23 cellular contexts compared by ENCODE assay signal in the genomic region with DNA sequence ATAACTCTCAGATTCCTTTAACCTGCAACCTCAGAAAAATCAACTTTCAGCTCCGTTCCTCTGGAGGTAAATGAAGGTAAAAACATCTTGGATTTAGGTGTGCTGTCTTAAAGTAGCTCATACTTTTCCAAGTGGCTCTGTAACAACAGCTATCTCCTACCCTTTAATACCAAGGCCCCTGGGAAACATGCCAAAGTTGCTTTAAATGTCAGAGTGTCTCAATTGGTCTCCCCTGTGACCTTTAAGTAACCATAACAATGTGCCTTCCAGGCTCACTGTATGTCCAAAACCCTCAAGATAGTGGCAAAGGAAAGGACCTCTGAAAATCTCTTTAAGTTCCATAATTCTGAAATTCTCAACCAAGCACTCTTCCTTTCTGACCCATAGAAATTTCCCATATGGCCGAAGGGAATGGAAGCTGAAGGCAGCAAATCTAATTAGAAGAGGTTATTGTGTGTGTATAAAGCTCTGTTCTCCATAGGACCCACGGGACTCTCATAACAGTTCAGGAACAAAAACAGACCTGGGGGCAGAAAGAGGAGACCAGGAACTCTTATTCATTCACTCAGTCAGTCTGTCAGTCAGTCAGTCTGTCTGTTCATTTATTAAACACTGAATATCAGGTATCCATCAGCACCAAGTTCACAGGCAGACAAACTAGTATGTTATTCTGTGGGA. TPM values are rescaled to one million over a fixed set of nuclear protein-coding genes. Genes with fewer than 3 reads are reported as not detected.
"Had no signal": no experiment of that assay in that cellular context is flagged by ENCODE, and none has a peak within 500 bp of the region (broad histone marks: within the 10 kb centered on the region; RNA-seq: fewer than 3 reads in every experiment).

No MANE protein-coding gene starts in this region.

- H3K9me3 Mint-ChIP-seq: activated naive CD8-positive, alpha-beta T cell treated with anti-CD3 and anti-CD28 coated beads, Interleukin-2, amount 10 ng/mL, durations not matched to agents 7 days and 5 days; activated T-cell treated with anti-CD3 and anti-CD28 coated beads, Interleukin-2, amount 50 U/mL, for 24 hours; activated T-helper 2 cell treated with anti-CD3 and anti-CD28 coated beads, Interferon-gamma antibody, Interleukin-2, Interleukin-4, amounts not matched to agents 10 μg/mL and 5 μg/mL and 100 μg/mL, durations not matched to agents 14 hours and 24 hours and 36 hours; brain had no signal

- H3K27me3 ChIP-seq: gastrocnemius medialis, neutrophil, thyroid gland had no signal

- H3K27me3 Mint-ChIP-seq: activated naive CD8-positive, alpha-beta T cell treated with anti-CD3 and anti-CD28 coated beads, Interleukin-2, amount 10 ng/mL, durations not matched to agents 7 days and 5 days; activated T-cell treated with anti-CD3 and anti-CD28 coated beads, Interleukin-2, amount 50 U/mL, for 24 hours; brain; naive thymus-derived CD4-positive, alpha-beta T cell had no signal

- H3K36me3 ChIP-seq: gastrocnemius medialis, heart right ventricle, neutrophil, thyroid gland had no signal

- H3K27ac Mint-ChIP-seq: activated CD4-positive, alpha-beta memory T cell treated with anti-CD3 and anti-CD28 coated beads for 36 hours; activated naive CD8-positive, alpha-beta T cell treated with anti-CD3 and anti-CD28 coated beads, Interleukin-2, amount 10 ng/mL, durations not matched to agents 7 days and 5 days; activated T-cell treated with anti-CD3 and anti-CD28 coated beads, Interleukin-2, amount 50 U/mL, for 24 hours; activated T-helper 2 cell treated with anti-CD3 and anti-CD28 coated beads, Interferon-gamma antibody, Interleukin-2, Interleukin-4, amounts not matched to agents 10 μg/mL and 5 μg/mL and 100 μg/mL, durations not matched to agents 14 hours and 24 hours and 36 hours; brain; naive thymus-derived CD4-positive, alpha-beta T cell had no signal

- H3K4me3 Mint-ChIP-seq: activated CD4-positive, alpha-beta memory T cell treated with anti-CD3 and anti-CD28 coated beads for 36 hours; activated naive CD8-positive, alpha-beta T cell treated with anti-CD3 and anti-CD28 coated beads, Interleukin-2, amount 10 ng/mL, durations not matched to agents 7 days and 5 days; activated T-cell treated with anti-CD3 and anti-CD28 coated beads, Interleukin-2, amount 50 U/mL, for 24 hours; brain; naive thymus-derived CD4-positive, alpha-beta T cell had no signal

- H3K36me3 Mint-ChIP-seq: activated CD4-positive, alpha-beta memory T cell treated with anti-CD3 and anti-CD28 coated beads for 36 hours; activated naive CD8-positive, alpha-beta T cell treated with anti-CD3 and anti-CD28 coated beads, Interleukin-2, amount 10 ng/mL, durations not matched to agents 7 days and 5 days; naive thymus-derived CD4-positive, alpha-beta T cell had no signal

- H3K4me3 ChIP-seq: coronary artery, gastrocnemius medialis, heart right ventricle, thyroid gland had no signal

- H3K27ac ChIP-seq: coronary artery, gastrocnemius medialis, neutrophil, thyroid gland had no signal

- H3K9me3 ChIP-seq: gastrocnemius medialis, heart right ventricle, neutrophil, thyroid gland had no signal

- H3K4me1 ChIP-seq: gastrocnemius medialis had no signal

- DNase-seq: activated CD4-positive, alpha-beta memory T cell treated with anti-CD3 and anti-CD28 coated beads for 36 hours; activated CD4-positive, alpha-beta T cell treated with anti-CD3 and anti-CD28 coated beads for 4 hours; activated naive CD4-positive, alpha-beta T cell treated with Interleukin-2 at 50 U/mL for 16 hours; activated naive CD8-positive, alpha-beta T cell treated with anti-CD3 and anti-CD28 coated beads, Interleukin-2, amount 10 ng/mL, durations not matched to agents 7 days and 5 days; activated T-cell treated with anti-CD3 and anti-CD28 coated beads, Interleukin-2, amount 50 U/mL, for 24 hours; anterior cingulate cortex; erythroblast; gastrocnemius medialis; mesendoderm; naive thymus-derived CD4-positive, alpha-beta T cell; posterior cingulate gyrus; stimulated activated CD8-positive, alpha-beta memory T cell treated with anti-CD3 and anti-CD28 coated beads, Interleukin-4, amount 100 ng/mL, for 48 hours; stimulated activated naive CD4-positive, alpha-beta T cell treated with Interleukin-2 at 50 U/mL for 16 hours; SW 1271; T-helper 2 cell; thyroid gland had no signal

- H3K4me1 Mint-ChIP-seq: activated naive CD8-positive, alpha-beta T cell treated with anti-CD3 and anti-CD28 coated beads, Interleukin-2, amount 10 ng/mL, durations not matched to agents 7 days and 5 days; naive thymus-derived CD4-positive, alpha-beta T cell had no signal

RNA-seq across cellular contexts. Expression of gene ASTN1, which starts 19.3 kb away (rescaled TPM):
- total RNA-seq: activated CD4-positive, alpha-beta memory T cell treated with anti-CD3 and anti-CD28 coated beads for 36 hours; activated naive CD8-positive, alpha-beta T cell treated with anti-CD3 and anti-CD28 coated beads, Interleukin-2, amount 10 ng/mL, durations not matched to agents 7 days and 5 days; activated T-helper 2 cell treated with anti-CD3 and anti-CD28 coated beads, Interferon-gamma antibody, Interleukin-2, Interleukin-4, amounts not matched to agents 10 μg/mL and 5 μg/mL and 100 μg/mL, durations not matched to agents 14 hours and 24 hours and 36 hours had no signal

RNA-seq across cellular contexts. Expression of gene BRINP2, which starts 25.5 kb away (rescaled TPM):
- total RNA-seq: activated CD4-positive, alpha-beta memory T cell treated with anti-CD3 and anti-CD28 coated beads for 36 hours; activated naive CD8-positive, alpha-beta T cell treated with anti-CD3 and anti-CD28 coated beads, Interleukin-2, amount 10 ng/mL, durations not matched to agents 7 days and 5 days; activated T-helper 2 cell treated with anti-CD3 and anti-CD28 coated beads, Interferon-gamma antibody, Interleukin-2, Interleukin-4, amounts not matched to agents 10 μg/mL and 5 μg/mL and 100 μg/mL, durations not matched to agents 14 hours and 24 hours and 36 hours; gastrocnemius medialis; kidney epithelial cell; naive thymus-derived CD4-positive, alpha-beta T cell; renal cortical epithelial cell; thyroid gland had no signal
